ENCODE assay signal across 9 cellular contexts in genomic region chr4:15003441-15003890, GRCh38. TPM values are rescaled to one million over a fixed set of nuclear protein-coding genes. Genes with fewer than 3 reads are reported as not detected.
DNase-seq lines count a peak whose midpoint lies in the region; ATAC-seq and TF ChIP-seq lines count a peak whose summit lies in the region.
"Had no signal": no experiment of that assay in that cellular context is flagged by ENCODE, and none has a peak within 500 bp of the region (broad histone marks: within the 10 kb centered on the region; RNA-seq: fewer than 3 reads in every experiment).

No MANE protein-coding gene starts in this region.

- no peaks in the 10 kb centered on the region for H3K9me2 ChIP-seq in DOHH2 (replicated peaks; ENCODE audit: control insufficient read depth, low read length)
- H3K9me2 ChIP-seq in MM.1S (replicated peaks; ENCODE audit: insufficient read depth, low read length): no peaks in the 10 kb centered on the region

- H3K27ac ChIP-seq in DOHH2 (ENCODE audit: low read depth, low read length) (peak overlapping the region; percentile 91), MM.1S (ENCODE audit: low read length) (peak overlapping the region; percentile 100; the same call in 1 of the 2 replicates), gastroesophageal sphincter (peak overlapping the region; percentile 97 to 100 (median 100)), ovary (peak overlapping the region; percentile 92 to 100), tibial nerve (peak overlapping the region; percentile 92 to 100 (median 99))

- H3K4me3 Mint-ChIP-seq in activated T-helper 17 cell treated with anti-CD3 and anti-CD28 coated beads, Interleukin-2, amount 50 U/mL, for 72 hours: peak overlapping the region; percentile 96

- TF ChIP-seq EP300 in gastroesophageal sphincter (IDR thresholded peaks at IDR 0.05) (no peak), ovary (IDR thresholded peaks at IDR 0.05) (no peak), tibial nerve (IDR thresholded peaks at IDR 0.05) (no peak)

- H3K79me2 ChIP-seq in DOHH2 (ENCODE audit: control insufficient read depth, low read length) (peaks cover 34% of the 10 kb centered on the region), MM.1S (ENCODE audit: low read length) (peaks cover 45% of the 10 kb centered on the region)

- H3K9ac ChIP-seq in MM.1S (ENCODE audit: low read length): peak overlapping the region; percentile 99

- H3K36me3 ChIP-seq in DOHH2 (ENCODE audit: control insufficient read depth, low read length) (peaks cover 4% of the 10 kb centered on the region), MM.1S (replicated peaks; ENCODE audit: insufficient read depth, low read length) (no peaks in the 10 kb centered on the region; the same call in 1 of the 2 replicates), gastroesophageal sphincter (no peaks in the 10 kb centered on the region), ovary (no peaks in the 10 kb centered on the region), tibial nerve (peaks cover 0 to 4% (median 3%) of the 10 kb centered on the region in 3 donors)

- H3K4me1 ChIP-seq in DOHH2 (ENCODE audit: control insufficient read depth, low read length) (peaks cover 29% of the 10 kb centered on the region), MM.1S (ENCODE audit: low read length) (0 out of 2 replicates have a peak, but pooled peaks cover 8% of the 10 kb centered on the region), gastroesophageal sphincter (peaks cover 0 to 34% (median 9%) of the 10 kb centered on the region in 3 donors), ovary (ENCODE audit: insufficient read depth) (no peaks in the 10 kb centered on the region), tibial nerve (peaks cover 0 to 36% (median 2%) of the 10 kb centered on the region in 4 donors)

- intact Hi-C loops in ovary (cut with DNase I): loop anchor here in 3 of 4 donors (2.0 to 10.0 kb wide), 5 partner anchors 141 to 1359 kb away; partner anchors contain the start of gene FBXL5 (in 2 of the 3)

- H3K36me3 Mint-ChIP-seq in activated T-helper 17 cell treated with anti-CD3 and anti-CD28 coated beads, Interleukin-2, amount 50 U/mL, for 72 hours (ENCODE audit: low read depth): peaks cover 20% of the 10 kb centered on the region

- H3K27me3 ChIP-seq in DOHH2 (ENCODE audit: control insufficient read depth, low read length) (no peaks in the 10 kb centered on the region), MM.1S (replicated peaks; ENCODE audit: insufficient read depth, low read length) (no peaks in the 10 kb centered on the region), gastroesophageal sphincter (no peaks in the 10 kb centered on the region), ovary (no peaks in the 10 kb centered on the region), tibial nerve (no peaks in the 10 kb centered on the region)

- TF ChIP-seq CTCF in DOHH2 (IDR thresholded peaks at IDR 0.05; ENCODE audit: low read depth, low read length, poor library complexity, severe bottlenecking) (no peak), MM.1S (IDR thresholded peaks at IDR 0.05; ENCODE audit: low read length) (no peak), gastroesophageal sphincter (IDR thresholded peaks at IDR 0.05) (peak in 1 of 4 experiments; percentile 19), ovary (IDR thresholded peaks at IDR 0.05) (no peak), tibial nerve (IDR thresholded peaks at IDR 0.05) (no peak)

- H3K9me3 ChIP-seq in DOHH2 (ENCODE audit: control insufficient read depth, insufficient read depth, low read length): no peaks in the 10 kb centered on the region
- H3K9me3 ChIP-seq in MM.1S (replicated peaks; ENCODE audit: insufficient read depth, low read length): no peaks in the 10 kb centered on the region
- H3K9me3 ChIP-seq in gastroesophageal sphincter: no peaks in the 10 kb centered on the region
- no peaks in the 10 kb centered on the region for H3K9me3 ChIP-seq in ovary
- no peaks in the 10 kb centered on the region for H3K9me3 ChIP-seq in tibial nerve

- ATAC-seq in GM21619 (IDR thresholded peaks at IDR 0.05; ENCODE audit: unreplicated experiment): peak; percentile 10
- peak; percentile 9 for ATAC-seq in activated T-helper 17 cell treated with anti-CD3 and anti-CD28 coated beads, Interleukin-2, amount 50 U/mL, for 72 hours (replicated peaks)
- peak; percentile 9 for ATAC-seq in gastroesophageal sphincter

- peak; percentile 52 for DNase-seq in MM.1S
- peak; percentile 57 to 79 (median 69) for DNase-seq in ovary
- DNase-seq in tibial nerve (ENCODE audit: low spot score in 2 of 2): peak in 1 of 2 donors; percentile 20
- DNase-seq in NCI-H446 (lab: John Stamatoyannopoulos, UW): no peak

- H3K27me3 Mint-ChIP-seq in activated T-helper 17 cell treated with anti-CD3 and anti-CD28 coated beads, Interleukin-2, amount 50 U/mL, for 72 hours: no peaks in the 10 kb centered on the region

- H3F3A ChIP-seq in DOHH2 (ENCODE audit: control insufficient read depth, insufficient read depth) (peaks cover 7% of the 10 kb centered on the region), MM.1S (ENCODE audit: insufficient read depth, low read length) (peaks cover 23% of the 10 kb centered on the region)

- H3K27ac Mint-ChIP-seq in activated T-helper 17 cell treated with anti-CD3 and anti-CD28 coated beads, Interleukin-2, amount 50 U/mL, for 72 hours: no peak overlapping the region

- no peaks in the 10 kb centered on the region for H3K9me3 Mint-ChIP-seq in activated T-helper 17 cell treated with anti-CD3 and anti-CD28 coated beads, Interleukin-2, amount 50 U/mL, for 72 hours
- H3K9me3 Mint-ChIP-seq: activated naive CD4-positive, alpha-beta T cell treated with anti-CD3 and anti-CD28 coated beads, Interleukin-2, amount 50 U/mL, for 72 hours had no signal

- H3K4me1 Mint-ChIP-seq in activated T-helper 17 cell treated with anti-CD3 and anti-CD28 coated beads, Interleukin-2, amount 50 U/mL, for 72 hours: peaks cover 19% of the 10 kb centered on the region

- no CpG with 5 or more reads among the region's 58 CpGs for WGBS in gastroesophageal sphincter (ENCODE audit: low coverage in 1 of 2), 2 donors
- 0% methylated on average over 27 to 58 of the region's 58 CpGs for WGBS in ovary, 3 donors
- no CpG with 5 or more reads among the region's 58 CpGs for WGBS in tibial nerve, 2 donors

- H3K4me3 ChIP-seq in DOHH2 (ENCODE audit: low read length): peak overlapping the region; percentile 90
- H3K4me3 ChIP-seq in MM.1S (ENCODE audit: low read length): peak overlapping the region; percentile 87
- peak overlapping the region; percentile 86 to 92 for H3K4me3 ChIP-seq in gastroesophageal sphincter
- peak overlapping the region; percentile 98 for H3K4me3 ChIP-seq in ovary
- H3K4me3 ChIP-seq in tibial nerve: peak overlapping the region; percentile 75 to 99 (median 93)

- no peak overlapping the region for H2AFZ ChIP-seq in MM.1S (ENCODE audit: low read length)

- H4K20me1 ChIP-seq in DOHH2 (ENCODE audit: control insufficient read depth, insufficient read depth, low read depth, low read length): no peaks in the 10 kb centered on the region
- 0 out of 2 replicates have a peak, but pooled peaks cover 9% of the 10 kb centered on the region for H4K20me1 ChIP-seq in MM.1S (ENCODE audit: insufficient read depth, low read length)

- TF ChIP-seq POLR2A in gastroesophageal sphincter (IDR thresholded peaks at IDR 0.05) (no peak), ovary (IDR thresholded peaks at IDR 0.05) (no peak), tibial nerve (IDR thresholded peaks at IDR 0.05) (no peak)

- H3K4me2 ChIP-seq in DOHH2 (ENCODE audit: low read length) (peak overlapping the region; percentile 68), MM.1S (ENCODE audit: low read depth, low read length) (no peak overlapping the region; the same call in 1 of the 2 replicates)

RNA-seq across cellular contexts. Expression of gene CPEB2, which starts 1.2 kb away (rescaled TPM):
- total RNA-seq in activated T-helper 17 cell treated with anti-CD3 and anti-CD28 coated beads, Interleukin-2, amount 50 U/mL, for 72 hours: 10 to 100 TPM in 1 of 2 donors, 1 to 10 TPM in 1; 8.1 to 10.5 TPM
- 10 to 100 TPM; 21.9 to 34.4 (median 27.4) TPM for total RNA-seq in gastroesophageal sphincter
- 10 to 100 TPM in 6 of 7 donors, 1 to 10 TPM in 1; 9.9 to 18.6 (median 14.5) TPM for total RNA-seq in ovary
- 10 to 100 TPM in 1 of 2 donors, 1 to 10 TPM in 1; 4.4 to 12.3 TPM for polyA plus RNA-seq in ovary
- 10 to 100 TPM; 16.2 to 33.4 (median 23.9) TPM for total RNA-seq in tibial nerve

Comparison
In these comparisons a context has a peak if more than half of its experiments do, and no peak if none do; other contexts are left out.
1. DNase-seq: peak in MM.1S (single experiment) and ovary (5 of 5); none in NCI-H446 (0 of 2).
2. Peak in every context shown above with its lines, with median percentiles within 50 percentile points of each other: H3K27ac ChIP-seq, H3K4me3 ChIP-seq and ATAC-seq.